Comparison of ENCODE assay signal across 1 cellular context in genomic region chr22:26512149-26512793, GRCh38.
TF ChIP-seq lines count a peak whose summit lies in the region.

TSS of gene TFIP11 (minus strand) at chr22:26512473. CDS start at chr22:26510272, 2,201 bp downstream.

TF ChIP-seq in HEK293, 187 proteins besides CTCF, POLR2A, EP300 and RAD21 (continued from another document):
- TF ChIP-seq ZNF518A (tag by site-specific recombination; conservative IDR thresholded peaks at IDR 0.05; ENCODE audit: low read depth): peak; percentile 92
- no peak for TF ChIP-seq ZNF18 (tag by site-specific recombination; IDR thresholded peaks at IDR 0.05)
TF ChIP-seq in HEK293: peak in this region for 36.
